Comparison of ENCODE assay signal across 23 cellular contexts in the genomic region with DNA sequence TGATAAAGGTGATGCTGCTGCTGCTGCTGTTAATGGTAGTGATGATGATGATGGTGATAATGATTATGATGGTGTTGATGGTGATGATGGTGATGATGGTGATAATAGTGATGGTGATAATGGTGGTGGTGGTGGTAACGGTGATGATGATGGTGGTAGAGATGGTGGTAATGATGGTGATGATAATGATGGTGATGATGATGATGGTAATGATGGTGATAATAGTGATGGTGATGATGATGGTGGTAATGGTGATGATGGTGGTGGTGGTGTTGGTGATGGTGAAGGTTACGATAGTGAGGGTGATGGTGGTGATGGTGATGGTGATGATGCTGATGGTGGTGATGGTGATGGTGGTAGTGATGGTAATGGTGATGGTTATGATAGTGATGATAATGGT.
DNase-seq lines count a peak whose midpoint lies in the region; ATAC-seq, FAIRE-seq and TF ChIP-seq lines count a peak whose summit lies in the region.
"Had no signal": no experiment of that assay in that cellular context is flagged by ENCODE, and none has a peak within 500 bp of the region (broad histone marks: within the 10 kb centered on the region; RNA-seq: fewer than 3 reads in every experiment).

No MANE protein-coding gene starts in this region.

- H3K27me3 ChIP-seq in HepG2 (ENCODE audit: control insufficient read depth in 1 of 2, insufficient read depth in 2 of 2, low read length in 2 of 2) (peaks cover 0 to 17% of the 10 kb centered on the region in 2 experiments; a peak in 2 of 5 replicates), right lobe of liver (no peaks in the 10 kb centered on the region), IMR-90 (ENCODE audit: control insufficient read depth, insufficient read depth, low read length) (no peaks in the 10 kb centered on the region; the same call in 1 of the 2 replicates), H1 (replicated peaks in 1 of 4; ENCODE audit: control insufficient read depth in 3 of 4, extremely low read depth in 1 of 4, insufficient read depth in 3 of 4, low read length in 3 of 4) (no peaks in the 10 kb centered on the region)
- H3K27me3 ChIP-seq: BLaER1 had no signal

- H2BK5ac ChIP-seq in IMR-90 (ENCODE audit: low read depth, low read length, poor library complexity, severe bottlenecking) (peak overlapping the region; percentile 67), H1 (ENCODE audit: low read depth, low read length) (no peak overlapping the region)

- WGBS in HepG2 (ENCODE audit: low lambda C conversion rate): 18% methylated on average over 2 of the region's 2 CpGs
- WGBS in right lobe of liver (ENCODE audit: insufficient coverage, low coverage, low lambda C conversion rate, missing lambda C conversion rate): 88% methylated on average over 2 of the region's 2 CpGs
- 52% methylated on average over 2 of the region's 2 CpGs; no CpG with 5 or more reads in 1 of the 2 experiments for WGBS in IMR-90 (ENCODE audit: extremely low coverage in 2 of 2, insufficient read length in 1 of 2), 2 experiments
- WGBS in H1 (ENCODE audit: extremely low coverage in 1 of 2, insufficient coverage in 1 of 2, insufficient read length in 1 of 2, insufficient replicate concordance in 2 of 2, low coverage in 1 of 2, low lambda C conversion rate in 2 of 2, missing lambda C conversion rate in 1 of 2), 2 experiments: 89% methylated on average over 2 of the region's 2 CpGs; no CpG with 5 or more reads in 1 of the 2 experiments

- H2BK12ac ChIP-seq in H1 (ENCODE audit: low read depth, low read length): peak overlapping the region; percentile 4; the same call in 1 of the 2 replicates

- H4K5ac ChIP-seq in IMR-90 (ENCODE audit: low read depth, low read length) (no peak overlapping the region), H1 (ENCODE audit: insufficient read length, low read depth, low read length) (no peak overlapping the region)

- dilution Hi-C loops in IMR-90 (cut with HindIII; ENCODE audit: low sequenced_read_pairs, unreplicated experiment): no loop called here

- H4K91ac ChIP-seq in IMR-90 (ENCODE audit: insufficient read depth, low read depth, low read length) (no peak overlapping the region), H1 (replicated peaks; ENCODE audit: insufficient read length, low read length) (no peak overlapping the region)

- H2BK120ac ChIP-seq in IMR-90 (ENCODE audit: low read depth, low read length): no peak overlapping the region
- no peak overlapping the region for H2BK120ac ChIP-seq in H1 (replicated peaks; ENCODE audit: low read depth, low read length)

- TF ChIP-seq CTCF in HepG2 (CRISPR knock-in tag; IDR thresholded peaks at IDR 0.05) (no peak), right lobe of liver (IDR thresholded peaks at IDR 0.05) (no peak), IMR-90 (conservative IDR thresholded peaks at IDR 0.05; ENCODE audit: low read depth, low read length) (no peak), H1 (IDR thresholded peaks at IDR 0.05; ENCODE audit: control extremely low read depth in 1 of 3, insufficient read depth in 1 of 3, low read depth in 1 of 3, low read length in 3 of 3) (no peak), WTC11 (IDR thresholded peaks at IDR 0.05) (no peak)

- H4K20me1 ChIP-seq in HepG2 (ENCODE audit: insufficient read depth, low read length) (no peaks in the 10 kb centered on the region), IMR-90 (ENCODE audit: insufficient read depth, low read length) (no peaks in the 10 kb centered on the region), H1 (replicated peaks in 1 of 2; ENCODE audit: control insufficient read depth in 1 of 2, insufficient read depth in 2 of 2, low read length in 2 of 2) (peaks cover 0 to 4% of the 10 kb centered on the region in 2 experiments)
- H4K20me1 ChIP-seq: BLaER1 had no signal

- H3K9me3 ChIP-seq in HepG2 (ENCODE audit: low read length) (no peaks in the 10 kb centered on the region), right lobe of liver (no peaks in the 10 kb centered on the region), IMR-90 (ENCODE audit: control insufficient read depth, insufficient read depth, low read length) (peaks cover 5% of the 10 kb centered on the region; the same call in 1 of the 2 replicates), H1 (ENCODE audit: insufficient read depth in 2 of 2, low read depth in 1 of 2, low read length in 1 of 2) (no peaks in the 10 kb centered on the region)
- H3K9me3 ChIP-seq: BLaER1 had no signal

- H3K23ac ChIP-seq in IMR-90 (ENCODE audit: low read depth, low read length): no peak overlapping the region
- H3K23ac ChIP-seq in H1 (ENCODE audit: insufficient read length): no peak overlapping the region

- peaks cover 2% of the 10 kb centered on the region; the same call in 1 of the 2 replicates for H3K4me1 Mint-ChIP-seq in WTC11
- H3K4me1 Mint-ChIP-seq: B cell; CD4-positive, CD25-positive, alpha-beta regulatory T cell had no signal

- TF ChIP-seq EP300 in HepG2 (IDR thresholded peaks at IDR 0.05; ENCODE audit: low read depth in 2 of 2, low read length in 2 of 2) (no peak), HepG2 (CRISPR knock-in tag; IDR thresholded peaks at IDR 0.05; ENCODE audit: borderline replicate concordance) (no peak), H1 (IDR thresholded peaks at IDR 0.05; ENCODE audit: borderline replicate concordance in 1 of 2, low read depth in 2 of 2, low read length in 2 of 2) (no peak)

- H3K27me3 Mint-ChIP-seq in WTC11 (ENCODE audit: low read depth): peaks cover 4% of the 10 kb centered on the region
- H3K27me3 Mint-ChIP-seq: B cell; CD4-positive, CD25-positive, alpha-beta regulatory T cell had no signal

- H3K4me1 ChIP-seq in HepG2 (ENCODE audit: insufficient read depth, low read length) (no peaks in the 10 kb centered on the region), right lobe of liver (no peaks in the 10 kb centered on the region), IMR-90 (ENCODE audit: control insufficient read depth, insufficient read depth, low read length) (no peaks in the 10 kb centered on the region), H1 (replicated peaks in 1 of 4; ENCODE audit: control insufficient read depth in 3 of 4, insufficient read depth in 4 of 4, low read length in 3 of 4) (peaks cover 0 to 3% (median 0%) of the 10 kb centered on the region in 4 experiments; a peak in 1 of 7 replicates)
- H3K4me1 ChIP-seq: BLaER1, Caco-2 had no signal

- H3K14ac ChIP-seq in IMR-90 (replicated peaks; ENCODE audit: low read depth, low read length) (no peak overlapping the region), H1 (ENCODE audit: insufficient read length) (no peak overlapping the region)

- H3K4me3 Mint-ChIP-seq in WTC11: no peak overlapping the region
- H3K4me3 Mint-ChIP-seq: B cell; CD4-positive, CD25-positive, alpha-beta regulatory T cell; CD8-positive, alpha-beta T cell; HFFc6 had no signal

- H3K79me1 ChIP-seq in IMR-90 (ENCODE audit: low read depth in 1 of 2, low read length in 2 of 2) (no peaks in the 10 kb centered on the region), H1 (ENCODE audit: low read depth, low read length) (no peaks in the 10 kb centered on the region)

- no peak overlapping the region for H3K56ac ChIP-seq in IMR-90 (ENCODE audit: extremely low read depth, insufficient read depth, low read length)
- H3K56ac ChIP-seq in H1 (replicated peaks; ENCODE audit: insufficient read length, low read depth, low read length): peak overlapping the region; percentile 81

- intact Hi-C loops in HepG2 (cut with micrococcal nuclease; ENCODE audit: unreplicated experiment): no loop called here
- intact Hi-C loops in right lobe of liver (cut with DNase I): no loop called here
- intact Hi-C loops in IMR-90 (cut with micrococcal nuclease): no loop called here

- CTCF ChIA-PET in HepG2 (lab: Yijun Ruan, JAX; ENCODE audit: low intra/inter-chr PET ratio, low total read pairs): no interaction called here
- CTCF ChIA-PET in IMR-90 (lab: Yijun Ruan, JAX): no interaction called here
- CTCF ChIA-PET in H1 (lab: Charles Lee; ENCODE audit: partially characterized antibody): no interaction called here
- CTCF ChIA-PET in WTC11 (lab: Charles Lee): no interaction called here

- peaks cover 6% of the 10 kb centered on the region; the same call in 1 of the 2 replicates for H3K23me2 ChIP-seq in H1 (ENCODE audit: low read depth, low read length)

- TF ChIP-seq POLR2A in HepG2 (IDR thresholded peaks at IDR 0.05; ENCODE audit: insufficient read depth in 1 of 2, low read depth in 2 of 2, low read length in 2 of 2) (no peak), right lobe of liver (IDR thresholded peaks at IDR 0.05) (no peak), IMR-90 (IDR thresholded peaks at IDR 0.05; ENCODE audit: low read depth, low read length) (no peak), H1 (IDR thresholded peaks at IDR 0.05; ENCODE audit: control extremely low read depth in 1 of 2, low read depth in 2 of 2, low read length in 2 of 2) (no peak)

- H3K27ac ChIP-seq in HepG2 (ENCODE audit: extremely low read length, insufficient read depth, low read length) (no peak overlapping the region), right lobe of liver (no peak overlapping the region), IMR-90 (ENCODE audit: insufficient read depth, low read length) (no peak overlapping the region), H1 (ENCODE audit: low read depth, low read length) (no peak overlapping the region)
- H3K27ac ChIP-seq: 22Rv1, BLaER1, C4-2B had no signal

- BruUV-seq in HepG2 (replicated peaks; lab: Mats Ljungman, UMichigan) (no TSS peak), IMR-90 (replicated peaks; lab: Mats Ljungman, UMichigan) (no TSS peak)

- H3K4me2 ChIP-seq in HepG2 (ENCODE audit: low read depth, low read length): no peak overlapping the region
- no peak overlapping the region for H3K4me2 ChIP-seq in IMR-90 (ENCODE audit: low read depth, low read length)
- H3K4me2 ChIP-seq in H1 (ENCODE audit: insufficient read depth in 1 of 2, low read depth in 2 of 2, low read length in 2 of 2): no peak overlapping the region
- H3K4me2 ChIP-seq: BLaER1 had no signal

- H2BK20ac ChIP-seq in IMR-90 (ENCODE audit: low read depth, low read length) (no peak overlapping the region), H1 (ENCODE audit: low read length) (no peak overlapping the region)

- no peak for ATAC-seq in HepG2
- no peak for ATAC-seq in right lobe of liver
- ATAC-seq in IMR-90 (ENCODE audit: low read depth): no peak
- ATAC-seq in WTC11: no peak
- ATAC-seq: CD8-positive, alpha-beta T cell had no signal

- peaks cover 10% of the 10 kb centered on the region for H3K9me3 Mint-ChIP-seq in WTC11

- H3K9ac ChIP-seq in HepG2 (ENCODE audit: insufficient read depth, low read depth, low read length) (no peak overlapping the region), IMR-90 (ENCODE audit: low read depth, low read length) (no peak overlapping the region), H1 (replicated peaks in 1 of 4; ENCODE audit: extremely low read depth in 1 of 4, low read depth in 3 of 4, low read length in 3 of 4) (no peak overlapping the region)
- H3K9ac ChIP-seq: BLaER1 had no signal

- H3K9me1 ChIP-seq in IMR-90 (ENCODE audit: insufficient read depth, low read length): no peaks in the 10 kb centered on the region

- H3K27ac Mint-ChIP-seq in WTC11: no peak overlapping the region
- H3K27ac Mint-ChIP-seq: B cell; CD4-positive, CD25-positive, alpha-beta regulatory T cell; CD8-positive, alpha-beta T cell; HFFc6 had no signal

- H3K4me3 ChIP-seq in HepG2 (replicated peaks in 1 of 3; ENCODE audit: insufficient read depth in 1 of 3, low read depth in 2 of 3, low read length in 3 of 3) (no peak overlapping the region), right lobe of liver (no peak overlapping the region), IMR-90 (ENCODE audit: insufficient read depth, low read depth, low read length) (no peak overlapping the region), H1 (ENCODE audit: extremely low read depth in 1 of 4, insufficient read depth in 2 of 4, low read depth in 3 of 4, low read length in 4 of 4) (no peak overlapping the region)
- H3K4me3 ChIP-seq: BLaER1 had no signal

- H2AK9ac ChIP-seq in IMR-90 (replicated peaks; ENCODE audit: low read depth, low read length, poor library complexity): no peak overlapping the region

- no peak for TF ChIP-seq RAD21 in HepG2 (CRISPR knock-in tag; IDR thresholded peaks at IDR 0.05)
- TF ChIP-seq RAD21 in IMR-90 (IDR thresholded peaks at IDR 0.05; ENCODE audit: low read length): no peak
- TF ChIP-seq RAD21 in H1 (IDR thresholded peaks at IDR 0.05 in 1 of 2, conservative IDR thresholded peaks at IDR 0.05 in 1 of 2; ENCODE audit: low read depth in 2 of 2, low read length in 2 of 2): no peak

- H3K36me3 Mint-ChIP-seq in WTC11: no peaks in the 10 kb centered on the region
- H3K36me3 Mint-ChIP-seq: CD4-positive, CD25-positive, alpha-beta regulatory T cell; CD8-positive, alpha-beta T cell had no signal

- H2AK5ac ChIP-seq in IMR-90 (ENCODE audit: low read depth, low read length): no peak overlapping the region
- peak overlapping the region; percentile 93; the same call in 1 of the 2 replicates for H2AK5ac ChIP-seq in H1 (ENCODE audit: low read depth, low read length)

- H3K36me3 ChIP-seq in HepG2 (replicated peaks in 1 of 2; ENCODE audit: control insufficient read depth in 1 of 2, insufficient read depth in 2 of 2, low read length in 2 of 2) (no peaks in the 10 kb centered on the region), right lobe of liver (no peaks in the 10 kb centered on the region), IMR-90 (ENCODE audit: control insufficient read depth, insufficient read depth, low read length) (no peaks in the 10 kb centered on the region), H1 (ENCODE audit: control insufficient read depth in 2 of 4, insufficient read depth in 4 of 4, low read length in 3 of 4) (no peaks in the 10 kb centered on the region)
- H3K36me3 ChIP-seq: BLaER1 had no signal

- no peaks in the 10 kb centered on the region for H3K79me2 ChIP-seq in HepG2 (ENCODE audit: insufficient read depth, low read length)
- no peaks in the 10 kb centered on the region for H3K79me2 ChIP-seq in H1 (ENCODE audit: control insufficient read depth in 1 of 2, insufficient read depth in 2 of 2, low read length in 2 of 2)

- FAIRE-seq in HepG2 (lab: Jason Lieb, UNC): no peak
- no peak for FAIRE-seq in H1 (lab: Jason Lieb, UNC)
- FAIRE-seq: A204.1, G401.6, GM18507 had no signal

- H2BK15ac ChIP-seq in IMR-90 (ENCODE audit: low read depth, low read length): no peak overlapping the region
- no peak overlapping the region for H2BK15ac ChIP-seq in H1 (ENCODE audit: low read length)

- no peak overlapping the region for H4K8ac ChIP-seq in IMR-90 (ENCODE audit: low read depth in 2 of 2, low read length in 2 of 2)
- no peak overlapping the region; the same call in 1 of the 2 replicates for H4K8ac ChIP-seq in H1 (ENCODE audit: extremely low read depth, insufficient read depth, low read length)

- H2AFZ ChIP-seq in HepG2 (ENCODE audit: low read length) (no peak overlapping the region), IMR-90 (replicated peaks; ENCODE audit: low read length, poor library complexity) (no peak overlapping the region), H1 (ENCODE audit: low read length) (no peak overlapping the region)

- POLR2A ChIA-PET in HepG2 (lab: Yijun Ruan, JAX): no interaction called here
- POLR2A ChIA-PET in IMR-90 (lab: Charles Lee; ENCODE audit: unreplicated experiment): no interaction called here
- POLR2A ChIA-PET in H1 (lab: Charles Lee; ENCODE audit: partially characterized antibody): no interaction called here
- POLR2A ChIA-PET in WTC11 (lab: Charles Lee): no interaction called here

- H3K4ac ChIP-seq in IMR-90 (ENCODE audit: low read depth, low read length): no peak overlapping the region
- no peak overlapping the region for H3K4ac ChIP-seq in H1 (replicated peaks; ENCODE audit: insufficient read length, low read depth, low read length)

- in situ Hi-C loops in HepG2 (cut with HindIII; ENCODE audit: extremely low pct_ligation_motif_present, low pct_unique_long_range_greater_than_20kb): no loop called here
- in situ Hi-C loops in IMR-90 (cut with MboI; ENCODE audit: low sequenced_read_pairs): no loop called here

- H3K18ac ChIP-seq in IMR-90 (ENCODE audit: low read depth, low read length): no peak overlapping the region
- no peak overlapping the region for H3K18ac ChIP-seq in H1 (ENCODE audit: extremely low read depth, low read length)

- DNase-seq in HepG2 (ENCODE audit: low spot score) (no peak), right lobe of liver (no peak), IMR-90 (no peak), H1 (ENCODE audit: low read depth in 1 of 2, low spot score in 2 of 2) (no peak), WTC11 (ENCODE audit: low spot score) (no peak), nucleus accumbens (lab: John Stamatoyannopoulos, UW) (no peak), SHP77 (lab: John Stamatoyannopoulos, UW) (no peak)
- DNase-seq: Caco-2; CD4-positive, CD25-positive, alpha-beta regulatory T cell; CD8-positive, alpha-beta T cell; DMS153; DND-41; GOT3; H7; HCEC 1CT; HFFc6 had no signal
